1 cellular context compared by ENCODE assay signal in the genomic region with DNA sequence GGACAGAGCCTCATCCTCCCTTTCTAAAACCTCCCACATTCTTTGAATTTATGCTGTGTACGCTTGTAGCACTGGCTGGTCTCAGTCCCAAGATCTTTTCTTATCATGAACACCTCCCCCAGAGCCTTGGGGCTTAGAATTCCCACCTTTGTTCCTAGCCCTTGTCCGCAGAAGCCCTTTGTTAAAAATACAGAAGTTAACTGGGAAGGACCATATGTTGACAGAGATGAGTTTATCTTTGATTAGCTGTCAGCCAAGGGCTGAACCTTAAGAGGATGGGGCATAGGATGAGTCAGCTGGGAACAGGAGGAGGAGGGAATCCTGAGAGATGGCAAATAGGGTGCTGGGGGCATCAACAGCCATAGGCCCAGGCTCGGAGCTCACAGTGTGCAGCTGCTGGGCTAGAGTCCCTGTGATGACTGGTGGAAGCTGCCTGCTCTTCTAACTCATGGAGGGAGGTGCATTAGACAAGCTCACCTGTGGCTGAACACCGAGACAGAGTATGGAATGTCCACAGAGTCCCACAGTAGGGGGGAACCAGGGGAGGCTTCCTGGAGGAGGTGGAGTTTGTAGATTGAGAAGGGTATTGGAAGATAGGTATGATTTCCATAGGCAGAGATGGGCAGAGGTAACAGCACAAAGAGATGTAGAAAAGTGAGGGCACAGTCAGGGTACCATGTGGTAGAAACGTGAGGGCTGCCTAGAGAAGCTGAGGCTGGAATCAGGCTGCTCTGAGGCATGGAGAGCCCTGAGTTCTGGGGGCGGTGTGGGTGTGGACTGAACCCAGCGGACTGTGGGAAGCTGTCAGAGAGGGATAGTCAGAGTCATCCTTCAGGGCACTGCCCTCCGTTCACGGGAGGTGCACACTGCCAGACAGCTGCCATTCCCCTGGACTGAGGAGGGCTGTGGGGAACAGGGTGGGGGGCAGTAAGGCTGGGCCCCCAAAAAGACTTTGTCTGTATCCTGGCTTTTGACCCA.
TF ChIP-seq lines count a peak whose summit lies in the region.

No MANE protein-coding gene starts in this region.

TF ChIP-seq in GM23338, 12 proteins besides CTCF, POLR2A, EP300 and RAD21 (continued from another document):
- TF ChIP-seq, protein P1, sequence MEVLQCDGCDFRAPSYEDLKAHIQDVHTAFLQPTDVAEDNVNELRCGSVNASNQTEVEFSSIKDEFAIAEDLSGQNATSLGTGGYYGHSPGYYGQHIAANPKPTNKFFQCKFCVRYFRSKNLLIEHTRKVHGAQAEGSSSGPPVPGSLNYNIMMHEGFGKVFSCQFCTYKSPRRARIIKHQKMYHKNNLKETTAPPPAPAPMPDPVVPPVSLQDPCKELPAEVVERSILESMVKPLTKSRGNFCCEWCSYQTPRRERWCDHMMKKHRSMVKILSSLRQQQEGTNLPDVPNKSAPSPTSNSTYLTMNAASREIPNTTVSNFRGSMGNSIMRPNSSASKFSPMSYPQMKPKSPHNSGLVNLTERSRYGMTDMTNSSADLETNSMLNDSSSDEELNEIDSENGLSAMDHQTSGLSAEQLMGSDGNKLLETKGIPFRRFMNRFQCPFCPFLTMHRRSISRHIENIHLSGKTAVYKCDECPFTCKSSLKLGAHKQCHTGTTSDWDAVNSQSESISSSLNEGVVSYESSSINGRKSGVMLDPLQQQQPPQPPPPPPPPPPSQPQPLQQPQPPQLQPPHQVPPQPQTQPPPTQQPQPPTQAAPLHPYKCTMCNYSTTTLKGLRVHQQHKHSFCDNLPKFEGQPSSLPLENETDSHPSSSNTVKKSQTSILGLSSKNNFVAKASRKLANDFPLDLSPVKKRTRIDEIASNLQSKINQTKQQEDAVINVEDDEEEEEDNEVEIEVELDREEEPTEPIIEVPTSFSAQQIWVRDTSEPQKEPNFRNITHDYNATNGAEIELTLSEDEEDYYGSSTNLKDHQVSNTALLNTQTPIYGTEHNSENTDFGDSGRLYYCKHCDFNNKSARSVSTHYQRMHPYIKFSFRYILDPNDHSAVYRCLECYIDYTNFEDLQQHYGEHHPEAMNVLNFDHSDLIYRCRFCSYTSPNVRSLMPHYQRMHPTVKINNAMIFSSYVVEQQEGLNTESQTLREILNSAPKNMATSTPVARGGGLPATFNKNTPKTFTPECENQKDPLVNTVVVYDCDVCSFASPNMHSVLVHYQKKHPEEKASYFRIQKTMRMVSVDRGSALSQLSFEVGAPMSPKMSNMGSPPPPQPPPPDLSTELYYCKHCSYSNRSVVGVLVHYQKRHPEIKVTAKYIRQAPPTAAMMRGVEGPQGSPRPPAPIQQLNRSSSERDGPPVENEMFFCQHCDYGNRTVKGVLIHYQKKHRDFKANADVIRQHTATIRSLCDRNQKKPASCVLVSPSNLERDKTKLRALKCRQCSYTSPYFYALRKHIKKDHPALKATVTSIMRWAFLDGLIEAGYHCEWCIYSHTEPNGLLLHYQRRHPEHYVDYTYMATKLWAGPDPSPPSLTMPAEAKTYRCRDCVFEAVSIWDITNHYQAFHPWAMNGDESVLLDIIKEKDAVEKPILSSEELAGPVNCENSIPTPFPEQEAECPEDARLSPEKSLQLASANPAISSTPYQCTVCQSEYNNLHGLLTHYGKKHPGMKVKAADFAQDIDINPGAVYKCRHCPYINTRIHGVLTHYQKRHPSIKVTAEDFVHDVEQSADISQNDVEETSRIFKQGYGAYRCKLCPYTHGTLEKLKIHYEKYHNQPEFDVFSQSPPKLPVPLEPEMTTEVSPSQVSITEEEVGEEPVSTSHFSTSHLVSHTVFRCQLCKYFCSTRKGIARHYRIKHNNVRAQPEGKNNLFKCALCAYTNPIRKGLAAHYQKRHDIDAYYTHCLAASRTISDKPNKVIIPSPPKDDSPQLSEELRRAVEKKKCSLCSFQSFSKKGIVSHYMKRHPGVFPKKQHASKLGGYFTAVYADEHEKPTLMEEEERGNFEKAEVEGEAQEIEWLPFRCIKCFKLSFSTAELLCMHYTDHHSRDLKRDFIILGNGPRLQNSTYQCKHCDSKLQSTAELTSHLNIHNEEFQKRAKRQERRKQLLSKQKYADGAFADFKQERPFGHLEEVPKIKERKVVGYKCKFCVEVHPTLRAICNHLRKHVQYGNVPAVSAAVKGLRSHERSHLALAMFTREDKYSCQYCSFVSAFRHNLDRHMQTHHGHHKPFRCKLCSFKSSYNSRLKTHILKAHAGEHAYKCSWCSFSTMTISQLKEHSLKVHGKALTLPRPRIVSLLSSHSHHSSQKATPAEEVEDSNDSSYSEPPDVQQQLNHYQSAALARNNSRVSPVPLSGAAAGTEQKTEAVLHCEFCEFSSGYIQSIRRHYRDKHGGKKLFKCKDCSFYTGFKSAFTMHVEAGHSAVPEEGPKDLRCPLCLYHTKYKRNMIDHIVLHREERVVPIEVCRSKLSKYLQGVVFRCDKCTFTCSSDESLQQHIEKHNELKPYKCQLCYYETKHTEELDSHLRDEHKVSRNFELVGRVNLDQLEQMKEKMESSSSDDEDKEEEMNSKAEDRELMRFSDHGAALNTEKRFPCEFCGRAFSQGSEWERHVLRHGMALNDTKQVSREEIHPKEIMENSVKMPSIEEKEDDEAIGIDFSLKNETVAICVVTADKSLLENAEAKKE (CRISPR knock-in tag; IDR thresholded peaks at IDR 0.05) = no peak
- no peak for TF ChIP-seq ZNF331 (CRISPR knock-in tag; IDR thresholded peaks at IDR 0.05; ENCODE audit: low read depth)
- TF ChIP-seq ZNF114 (CRISPR knock-in tag; IDR thresholded peaks at IDR 0.05) = no peak
- TF ChIP-seq EZH2 (IDR thresholded peaks at IDR 0.05; ENCODE audit: low read depth, unreplicated experiment) = no peak
